ENCODE assay signal across 8 cellular contexts in genomic region chr6:42781811-42782688, GRCh38. TPM values are rescaled to one million over a fixed set of nuclear protein-coding genes. Genes with fewer than 3 reads are reported as not detected.
A peak's percentile ranks its signal among the peaks of the same experiment; 100 is the strongest.
DNase-seq lines count a peak whose midpoint lies in the region; ATAC-seq and TF ChIP-seq lines count a peak whose summit lies in the region.

A gene with protein sequence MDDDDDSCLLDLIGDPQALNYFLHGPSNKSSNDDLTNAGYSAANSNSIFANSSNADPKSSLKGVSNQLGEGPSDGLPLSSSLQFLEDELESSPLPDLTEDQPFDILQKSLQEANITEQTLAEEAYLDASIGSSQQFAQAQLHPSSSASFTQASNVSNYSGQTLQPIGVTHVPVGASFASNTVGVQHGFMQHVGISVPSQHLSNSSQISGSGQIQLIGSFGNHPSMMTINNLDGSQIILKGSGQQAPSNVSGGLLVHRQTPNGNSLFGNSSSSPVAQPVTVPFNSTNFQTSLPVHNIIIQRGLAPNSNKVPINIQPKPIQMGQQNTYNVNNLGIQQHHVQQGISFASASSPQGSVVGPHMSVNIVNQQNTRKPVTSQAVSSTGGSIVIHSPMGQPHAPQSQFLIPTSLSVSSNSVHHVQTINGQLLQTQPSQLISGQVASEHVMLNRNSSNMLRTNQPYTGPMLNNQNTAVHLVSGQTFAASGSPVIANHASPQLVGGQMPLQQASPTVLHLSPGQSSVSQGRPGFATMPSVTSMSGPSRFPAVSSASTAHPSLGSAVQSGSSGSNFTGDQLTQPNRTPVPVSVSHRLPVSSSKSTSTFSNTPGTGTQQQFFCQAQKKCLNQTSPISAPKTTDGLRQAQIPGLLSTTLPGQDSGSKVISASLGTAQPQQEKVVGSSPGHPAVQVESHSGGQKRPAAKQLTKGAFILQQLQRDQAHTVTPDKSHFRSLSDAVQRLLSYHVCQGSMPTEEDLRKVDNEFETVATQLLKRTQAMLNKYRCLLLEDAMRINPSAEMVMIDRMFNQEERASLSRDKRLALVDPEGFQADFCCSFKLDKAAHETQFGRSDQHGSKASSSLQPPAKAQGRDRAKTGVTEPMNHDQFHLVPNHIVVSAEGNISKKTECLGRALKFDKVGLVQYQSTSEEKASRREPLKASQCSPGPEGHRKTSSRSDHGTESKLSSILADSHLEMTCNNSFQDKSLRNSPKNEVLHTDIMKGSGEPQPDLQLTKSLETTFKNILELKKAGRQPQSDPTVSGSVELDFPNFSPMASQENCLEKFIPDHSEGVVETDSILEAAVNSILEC (plus strand): TSS chr6:42782052. CDS start chr6:42822023, 39,971 bp downstream.

- H3K27ac ChIP-seq in foreskin keratinocyte = peak within 1 kb of the TSS; percentile 98

- H3K36me3 ChIP-seq in neuron (ENCODE audit: insufficient read depth, low read length) = no peaks in the 10 kb centered on the region

- no peak within 1 kb of the TSS for H2AFZ ChIP-seq in neuron (ENCODE audit: low read depth, low read length)

- ATAC-seq in foreskin keratinocyte (peak; percentile 9), GM19467 (IDR thresholded peaks at IDR 0.05; ENCODE audit: unreplicated experiment) (no peak)

- no peak for TF ChIP-seq CTCF in foreskin keratinocyte (conservative IDR thresholded peaks at IDR 0.05)

- H3K4me3 ChIP-seq in neuron (ENCODE audit: low read length) = peak within 1 kb of the TSS; percentile 63

- no peaks in the 10 kb centered on the region for H3K27me3 ChIP-seq in foreskin keratinocyte
- no peaks in the 10 kb centered on the region for H3K27me3 ChIP-seq in neuron (ENCODE audit: insufficient read depth, low read length)

- in situ Hi-C loops in SK-MEL-5 (cut with HindIII; ENCODE audit: low pct_unique_long_range_greater_than_20kb, low sequenced_read_pairs) = no loop called here

- H3K4me1 ChIP-seq in foreskin keratinocyte (peaks cover 22% of the 10 kb centered on the region), neuron (ENCODE audit: insufficient read depth, low read length) (peaks cover 27% of the 10 kb centered on the region)

- H3K9me3 ChIP-seq in neuron (ENCODE audit: low read length) = no peaks in the 10 kb centered on the region

- DNase-seq in DMS79 treated with DMSO at 0.1 percent for 48 hours (lab: John Stamatoyannopoulos, UW) = peak; percentile 68
- peak; percentile 49 for DNase-seq in LoVo (ENCODE audit: low spot score)
- DNase-seq in SK-MEL-5 (ENCODE audit: low read depth, low spot score) = peak; percentile 71
- DNase-seq in activated gamma-delta T cell treated with anti-CD3 and anti-CD28 coated beads, Interleukin-2, amount 50 U/mL, for 16 hours (ENCODE audit: low read depth) = peak; percentile 60
- peak in 1 of 2 donors; percentile 58 for DNase-seq in foreskin keratinocyte
- peak; percentile 79 for DNase-seq in stromal cell of bone marrow (ENCODE audit: low read depth)

RNA-seq across cellular contexts. Expression of the gene that starts here (rescaled TPM):
- total RNA-seq in SK-MEL-5 (2014; rRNA removed; shearing (Covaris generic)) = 5.2 and 5.6 TPM in 2 replicates
- 7.0 and 10.3 TPM in 2 replicates for polyA plus RNA-seq in SK-MEL-5 (2015; cell fraction: cytosol; rRNA removed)
- polyA plus RNA-seq in SK-MEL-5 (2015; cell fraction: nucleus; rRNA removed) = 9.2 and 10.0 TPM in 2 replicates
- 4.7 and 4.9 TPM in 2 replicates for total RNA-seq in foreskin keratinocyte
- polyA plus RNA-seq in foreskin keratinocyte = 0.84 and 0.95 TPM in 2 replicates
